ENCODE assay signal across 22 cellular contexts in genomic region chr15:91068436-91068835, GRCh38. TPM values are rescaled to one million over a fixed set of nuclear protein-coding genes. Genes with fewer than 3 reads are reported as not detected.
DNase-seq lines count a peak whose midpoint lies in the region; ATAC-seq and TF ChIP-seq lines count a peak whose summit lies in the region.
"Had no signal": no experiment of that assay in that cellular context is flagged by ENCODE, and none has a peak within 500 bp of the region (broad histone marks: within the 10 kb centered on the region; RNA-seq: fewer than 3 reads in every experiment).

No MANE protein-coding gene starts in this region.

- H3K9me3 ChIP-seq in breast epithelium, result no peaks in the 10 kb centered on the region
- no peaks in the 10 kb centered on the region for H3K9me3 ChIP-seq in esophagus muscularis mucosa
- H3K9me3 ChIP-seq: Caco-2 had no signal

- no peaks in the 10 kb centered on the region for H3K36me3 ChIP-seq in breast epithelium
- no peaks in the 10 kb centered on the region for H3K36me3 ChIP-seq in esophagus muscularis mucosa
- H3K36me3 ChIP-seq: BLaER1 had no signal

- no peaks in the 10 kb centered on the region for H3K4me1 ChIP-seq in breast epithelium
- H3K4me1 ChIP-seq in esophagus muscularis mucosa, result no peaks in the 10 kb centered on the region
- H3K4me1 ChIP-seq: BLaER1, Caco-2 had no signal

- TF ChIP-seq CTCF in MCF 10A (IDR thresholded peaks at IDR 0.05; ENCODE audit: unreplicated experiment) (no peak), breast epithelium (IDR thresholded peaks at IDR 0.05) (no peak), epithelial cell of esophagus (IDR thresholded peaks at IDR 0.05; ENCODE audit: insufficient read depth, low read depth, low read length, missing control alignments) (no peak), esophagus muscularis mucosa (IDR thresholded peaks at IDR 0.05) (no peak)

- no peak overlapping the region for H3K27ac ChIP-seq in breast epithelium
- H3K27ac ChIP-seq in esophagus muscularis mucosa (replicated peaks in 1 of 4), result no peak overlapping the region
- H3K27ac ChIP-seq: 22Rv1, BLaER1, C4-2B, GM23248 had no signal

- H3K4me1 Mint-ChIP-seq in MCF 10A (ENCODE audit: insufficient read depth, unreplicated experiment), result peaks cover 23% of the 10 kb centered on the region
- H3K4me1 Mint-ChIP-seq: B cell; CD4-positive, CD25-positive, alpha-beta regulatory T cell had no signal

- H3K27me3 Mint-ChIP-seq in MCF 10A (ENCODE audit: insufficient read depth, unreplicated experiment), result no peaks in the 10 kb centered on the region

- CTCF ChIA-PET in MCF 10A (lab: Yijun Ruan, JAX), result interaction anchor here (0.6 to 0.8 kb wide), 2 partner anchors 76 to 112 kb away, joined by 3 to 4 read pairs; no protein-coding TSS in a partner anchor

- intact Hi-C loops in MCF 10A (cut with micrococcal nuclease), result loop anchor here (5.0 kb wide), 1 partner anchor 34 kb away; the partner anchor contains the start of gene SV2B
- intact Hi-C loops in breast epithelium (cut with DNase I; ENCODE audit: low total_unique reads), result no loop called here
- intact Hi-C loops in esophagus muscularis mucosa (cut with DNase I), result no loop called here

- ATAC-seq in GM18861 (IDR thresholded peaks at IDR 0.05; ENCODE audit: unreplicated experiment) (no peak), HG03045 (IDR thresholded peaks at IDR 0.05; ENCODE audit: unreplicated experiment) (no peak), GM21367 (IDR thresholded peaks at IDR 0.05; ENCODE audit: unreplicated experiment) (no peak)
- ATAC-seq: CD8-positive, alpha-beta T cell; GM12878; HCT116 had no signal

- H3K9me3 Mint-ChIP-seq in MCF 10A (ENCODE audit: unreplicated experiment), result no peaks in the 10 kb centered on the region
- H3K9me3 Mint-ChIP-seq: HFFc6 had no signal

- H3K36me3 Mint-ChIP-seq in MCF 10A (ENCODE audit: insufficient read depth, unreplicated experiment), result no peaks in the 10 kb centered on the region
- H3K36me3 Mint-ChIP-seq: CD4-positive, CD25-positive, alpha-beta regulatory T cell; CD8-positive, alpha-beta T cell had no signal

- peak; percentile 28 for DNase-seq in MCF 10A (ENCODE audit: unreplicated experiment)
- DNase-seq in breast epithelium (ENCODE audit: low spot score in 2 of 2), result no peak
- DNase-seq in epithelial cell of esophagus (ENCODE audit: low read depth), result peak; percentile 75
- peak; percentile 10 for DNase-seq in esophagus muscularis mucosa (ENCODE audit: extremely low spot score)
- DNase-seq: Caco-2; CD4-positive, CD25-positive, alpha-beta regulatory T cell; CD8-positive, alpha-beta T cell; DMS153; DND-41; GDM1; GM23248; H9; HFFc6 had no signal

- TF ChIP-seq POLR2A in breast epithelium (IDR thresholded peaks at IDR 0.05) (no peak), esophagus muscularis mucosa (IDR thresholded peaks at IDR 0.05; ENCODE audit: low read depth) (no peak)

- BruUV-seq in MCF 10A (replicated peaks; lab: Mats Ljungman, UMichigan), result no TSS peak

- peak overlapping the region; percentile 10 for H3K27ac Mint-ChIP-seq in MCF 10A (ENCODE audit: low read depth, unreplicated experiment)
- H3K27ac Mint-ChIP-seq: B cell; CD4-positive, CD25-positive, alpha-beta regulatory T cell; CD8-positive, alpha-beta T cell; H9; HFFc6 had no signal

- 90% methylated on average over 2 of the region's 2 CpGs for WGBS in esophagus muscularis mucosa

- TF ChIP-seq EP300 in esophagus muscularis mucosa (IDR thresholded peaks at IDR 0.05), result no peak

- peaks cover 0 to 9% of the 10 kb centered on the region in 2 donors for H3K27me3 ChIP-seq in breast epithelium
- peaks cover 0 to 21% (median 0%) of the 10 kb centered on the region in 4 donors for H3K27me3 ChIP-seq in esophagus muscularis mucosa
- H3K27me3 ChIP-seq: BLaER1 had no signal

- H3K4me3 Mint-ChIP-seq in MCF 10A (ENCODE audit: unreplicated experiment), result no peak overlapping the region
- H3K4me3 Mint-ChIP-seq: B cell; CD4-positive, CD25-positive, alpha-beta regulatory T cell; CD8-positive, alpha-beta T cell; H9; HFFc6 had no signal

- POLR2A ChIA-PET in MCF 10A (lab: Yijun Ruan, JAX), result interaction anchor here (0.7 to 1.0 kb wide), 3 partner anchors 24 to 799 kb away, joined by 3 read pairs; no protein-coding TSS in a partner anchor

- H3K4me3 ChIP-seq in breast epithelium, result no peak overlapping the region
- no peak overlapping the region for H3K4me3 ChIP-seq in epithelial cell of esophagus (ENCODE audit: low read length)
- H3K4me3 ChIP-seq in esophagus muscularis mucosa, result no peak overlapping the region
- H3K4me3 ChIP-seq: BLaER1, GM12878, GM23248 had no signal

RNA-seq across cellular contexts. Expression of gene SV2B, which starts 31.6 kb away (rescaled TPM):
- total RNA-seq in MCF 10A (2022) (0.44 and 0.96 TPM in 2 replicates), breast epithelium (1 to 10 TPM in 2 of 3 donors, under 1 TPM in 1; 0.44 to 4.9 (median 2.2) TPM), esophagus muscularis mucosa (1 to 10 TPM; 1.9 to 3.0 (median 2.1) TPM)
- total RNA-seq: B cell; Caco-2; CD4-positive, CD25-positive, alpha-beta regulatory T cell; CD8-positive, alpha-beta T cell; GM23248; H9; HFFc6 had no signal

RNA-seq across cellular contexts. Expression of gene VPS33B, which starts 46.0 kb away (rescaled TPM):
- total RNA-seq in MCF 10A (2022) (11.7 and 12.6 TPM in 2 replicates), breast epithelium (10 to 100 TPM in 1 of 3 donors, 1 to 10 TPM in 2; 8.8 to 10.7 (median 9.0) TPM), esophagus muscularis mucosa (10 to 100 TPM in 2 of 4 donors, 1 to 10 TPM in 2; 9.5 to 11.4 (median 10.4) TPM)

Comparison
In these comparisons a context has a peak if more than half of its experiments do, and no peak if none do; other contexts are left out.
1. DNase-seq: peak in MCF 10A (single experiment), epithelial cell of esophagus (single experiment) and esophagus muscularis mucosa (single experiment); none in breast epithelium (0 of 2).